10 cellular contexts compared by ENCODE assay signal in the genomic region with DNA sequence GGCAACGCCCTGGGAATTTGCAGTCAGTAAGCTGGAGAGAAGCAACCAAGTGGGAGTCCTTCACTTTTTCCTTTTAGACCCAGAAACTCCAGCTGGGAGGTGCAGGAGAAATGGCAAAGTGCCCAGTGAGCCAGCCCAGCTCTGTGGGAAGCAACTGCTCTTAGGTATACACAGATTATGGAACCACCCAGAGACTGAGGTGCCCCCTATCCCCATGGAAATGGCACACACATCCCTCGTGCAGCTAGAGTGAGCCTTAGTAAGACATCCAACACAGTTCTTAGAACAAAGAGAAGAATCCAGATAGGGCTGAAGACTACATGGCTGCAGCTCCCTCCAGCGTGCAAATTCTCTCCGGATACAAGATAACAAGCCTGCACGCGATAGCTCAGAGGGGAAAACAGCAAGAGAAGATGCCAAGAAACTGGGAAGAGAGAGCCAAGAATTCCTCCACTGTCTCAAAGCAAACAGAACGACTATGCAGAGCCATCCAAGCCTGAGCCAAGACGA. TPM values are rescaled to one million over a fixed set of nuclear protein-coding genes. Genes with fewer than 3 reads are reported as not detected.
DNase-seq lines count a peak whose midpoint lies in the region; ATAC-seq, FAIRE-seq and TF ChIP-seq lines count a peak whose summit lies in the region.
"Had no signal": no experiment of that assay in that cellular context is flagged by ENCODE, and none has a peak within 500 bp of the region (broad histone marks: within the 10 kb centered on the region; RNA-seq: fewer than 3 reads in every experiment).

No MANE protein-coding gene starts in this region.

- DNase-seq in Ammon's horn (ENCODE audit: low spot score) (peak; percentile 32), NCI-H69 (lab: John Stamatoyannopoulos, UW) (peak; percentile 86), fibroblast of mammary gland (ENCODE audit: low read depth) (peak; percentile 69), pancreas (no peak), H7 (no peak), NCI-H187 (lab: John Stamatoyannopoulos, UW) (no peak), OCI-M1 (lab: John Stamatoyannopoulos, UW) (no peak)
- DNase-seq: T-helper 2 cell had no signal

- H3K36me3 ChIP-seq in pancreas (no peaks in the 10 kb centered on the region), H7 (replicated peaks; ENCODE audit: control insufficient read depth, insufficient read depth, low read length) (no peaks in the 10 kb centered on the region)

- no peak for FAIRE-seq in pancreas (lab: Jason Lieb, UNC)

- no peak overlapping the region for H3K27ac ChIP-seq in pancreas
- H3K27ac ChIP-seq: HL-60 had no signal

- TF ChIP-seq CTCF in fibroblast of mammary gland (conservative IDR thresholded peaks at IDR 0.05; ENCODE audit: control insufficient read depth, insufficient read depth, low read depth, low read length) = peak; percentile 9
- no peak for TF ChIP-seq CTCF in pancreas (IDR thresholded peaks at IDR 0.05)

- WGBS in pancreas, 2 donors = 11 to 29% methylated on average over 8 of the region's 8 CpGs

- ATAC-seq in pancreas (peak; percentile 21 to 50 (median 36)), GM18520 (IDR thresholded peaks at IDR 0.05; ENCODE audit: unreplicated experiment) (no peak)

- H3K4me1 ChIP-seq in pancreas = peaks cover 0 to 14% (median 11%) of the 10 kb centered on the region in 3 donors

- H3K9me3 ChIP-seq in pancreas = no peaks in the 10 kb centered on the region

- no peak overlapping the region for H3K4me3 ChIP-seq in fibroblast of mammary gland (ENCODE audit: control insufficient read depth, low read depth, low read length)
- no peak overlapping the region for H3K4me3 ChIP-seq in pancreas
- H3K4me3 ChIP-seq in H7 (ENCODE audit: insufficient read depth, low read depth, low read length) = no peak overlapping the region

- no peaks in the 10 kb centered on the region for H3K27me3 ChIP-seq in pancreas
- no peaks in the 10 kb centered on the region for H3K27me3 ChIP-seq in H7 (ENCODE audit: control insufficient read depth, insufficient read depth, low read length)

- intact Hi-C loops in pancreas (cut with DNase I) = no loop called here

RNA-seq across cellular contexts. Expression of a gene that starts 26.6 kb away (rescaled TPM):
- 100 to 1,000 TPM in 1 of 6 donors, 10 to 100 TPM in 5; 44.5 to 103 (median 64.6) TPM for total RNA-seq in pancreas
- 10 to 100 TPM; 35.8 to 48.9 TPM for polyA plus RNA-seq in pancreas
- 34.4 and 44.6 TPM in 2 replicates for total RNA-seq in H7 (2014; rRNA removed; shearing (Covaris generic))

RNA-seq across cellular contexts. Expression of a gene that starts 51.2 kb away (rescaled TPM):
- total RNA-seq in pancreas = 10 to 100 TPM; 21.3 to 30.8 (median 23.6) TPM
- polyA plus RNA-seq in pancreas = 10 to 100 TPM; 17.7 to 19.5 TPM
- 24.2 and 30.5 TPM in 2 replicates for total RNA-seq in H7 (2014; rRNA removed; shearing (Covaris generic))

Comparison
In these comparisons a context has a peak if more than half of its experiments do, and no peak if none do; other contexts are left out.
1. DNase-seq: peak in Ammon's horn (single experiment), NCI-H69 (single experiment) and fibroblast of mammary gland (single experiment); none in pancreas (0 of 6), H7 (single experiment), NCI-H187 (0 of 2) and OCI-M1 (single experiment).